8 cellular contexts compared by ENCODE assay signal in the genomic region with DNA sequence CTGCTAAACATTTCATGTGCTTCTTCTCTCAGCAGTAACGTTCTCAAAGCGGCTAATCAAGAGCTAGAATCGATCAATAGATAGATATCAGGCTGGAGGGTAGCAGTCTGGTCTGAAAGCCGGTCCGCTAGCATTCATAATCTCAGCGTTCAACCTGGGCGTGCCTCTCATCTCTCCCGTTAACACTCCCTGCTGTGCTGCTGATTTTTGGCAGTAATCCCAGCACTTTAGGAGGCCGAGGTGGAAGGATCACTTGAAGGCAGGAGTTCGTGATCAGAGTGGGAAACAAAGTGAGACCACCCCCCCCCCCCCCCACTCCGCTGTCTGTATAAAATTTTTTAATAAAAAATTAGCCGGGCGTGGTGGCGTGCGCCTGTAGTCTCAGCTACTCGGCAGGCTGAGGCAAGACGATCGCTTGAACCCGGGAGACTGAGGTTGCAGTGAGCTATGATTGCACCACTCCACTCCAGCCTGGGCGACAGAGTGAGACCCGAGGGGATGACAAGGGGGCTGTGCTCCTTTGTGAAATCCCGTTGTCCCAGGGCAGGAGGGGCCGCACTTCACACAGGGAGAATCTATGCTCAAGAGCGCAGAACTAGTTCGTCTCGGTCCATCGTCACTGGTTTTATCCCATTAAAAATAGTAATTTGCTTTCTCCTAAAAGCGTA. TPM values are rescaled to one million over a fixed set of nuclear protein-coding genes. Genes with fewer than 3 reads are reported as not detected.
A peak's percentile ranks its signal among the peaks of the same experiment; 100 is the strongest.
DNase-seq lines count a peak whose midpoint lies in the region; ATAC-seq, FAIRE-seq and TF ChIP-seq lines count a peak whose summit lies in the region.

No MANE protein-coding gene starts in this region.

- POLR2A ChIA-PET in HepG2 (lab: Yijun Ruan, JAX) = interaction anchor here (1.0 kb wide), 2 partner anchors 13 to 207 kb away, joined by 3 read pairs; no protein-coding TSS in a partner anchor

- no peak for TF ChIP-seq RAD21 in HepG2 (CRISPR knock-in tag; IDR thresholded peaks at IDR 0.05)

- in situ Hi-C loops in HepG2 (cut with HindIII; ENCODE audit: extremely low pct_ligation_motif_present, low pct_unique_long_range_greater_than_20kb) = no loop called here

- H3K4me3 ChIP-seq in OCI-LY1 (ENCODE audit: low read depth, low read length, poor library complexity, severe bottlenecking) (peak overlapping the region; percentile 93), HepG2 (replicated peaks in 1 of 3; ENCODE audit: insufficient read depth in 1 of 3, low read depth in 2 of 3, low read length in 3 of 3) (peak overlapping the region; percentile 62 to 87 (median 77)), thoracic aorta (peak overlapping the region; percentile 95)

- H3K4me1 ChIP-seq in OCI-LY1 (ENCODE audit: insufficient read depth, low read length, severe bottlenecking) (peaks cover 17% of the 10 kb centered on the region), HepG2 (ENCODE audit: insufficient read depth, low read length) (peaks cover 40% of the 10 kb centered on the region), thoracic aorta (ENCODE audit: control insufficient read depth in 1 of 2, low read depth in 2 of 2) (peaks cover 0 to 6% of the 10 kb centered on the region in 2 donors)

- peak; percentile 15 for DNase-seq in COLO668 (lab: John Stamatoyannopoulos, UW; ENCODE audit: unreplicated experiment)
- peak; percentile 4 for DNase-seq in HepG2 (ENCODE audit: low spot score)
- DNase-seq in thoracic aorta (ENCODE audit: low spot score) = no peak
- no peak for DNase-seq in NCI-H187 (lab: John Stamatoyannopoulos, UW)

- H3K36me3 ChIP-seq in OCI-LY1 (ENCODE audit: insufficient read depth, low read length) = peaks cover 11% of the 10 kb centered on the region; the same call in 1 of the 2 replicates
- no peaks in the 10 kb centered on the region for H3K36me3 ChIP-seq in HepG2 (replicated peaks in 1 of 2; ENCODE audit: control insufficient read depth in 1 of 2, insufficient read depth in 2 of 2, low read length in 2 of 2)
- H3K36me3 ChIP-seq in thoracic aorta = no peaks in the 10 kb centered on the region

- CTCF ChIA-PET in HepG2 (lab: Yijun Ruan, JAX; ENCODE audit: low intra/inter-chr PET ratio, low total read pairs) = no interaction called here

- H4K20me1 ChIP-seq in OCI-LY1 (ENCODE audit: insufficient read depth, low read length) (no peaks in the 10 kb centered on the region), HepG2 (ENCODE audit: insufficient read depth, low read length) (no peaks in the 10 kb centered on the region)

- BruUV-seq in HepG2 (replicated peaks; lab: Mats Ljungman, UMichigan) = no TSS peak

- peaks cover 42% of the 10 kb centered on the region for H3K4me1 Mint-ChIP-seq in brain

- ATAC-seq in GM19324 (IDR thresholded peaks at IDR 0.05; ENCODE audit: low FRiP score, unreplicated experiment) (peak; percentile 29), HG03175 (IDR thresholded peaks at IDR 0.05; ENCODE audit: unreplicated experiment) (peak; percentile 28), HepG2 (peak; percentile 69), thoracic aorta (ENCODE audit: insufficient number of reproducible peaks, low FRiP score, low read depth) (peak; percentile 8)

- peak overlapping the region; percentile 94 to 98 (median 96) for H3K4me3 Mint-ChIP-seq in brain

- no peaks in the 10 kb centered on the region for H3F3A ChIP-seq in OCI-LY1 (ENCODE audit: insufficient read depth, low read length)

- H3K27me3 ChIP-seq in OCI-LY1 (ENCODE audit: insufficient read depth, low read length) (no peaks in the 10 kb centered on the region), HepG2 (ENCODE audit: control insufficient read depth in 1 of 2, insufficient read depth in 2 of 2, low read length in 2 of 2) (no peaks in the 10 kb centered on the region; a peak in 2 of 5 replicates), thoracic aorta (replicated peaks; ENCODE audit: insufficient read depth) (no peaks in the 10 kb centered on the region)

- H3K27ac ChIP-seq in OCI-LY1 (ENCODE audit: low read depth, low read length, poor library complexity, severe bottlenecking) (no peak overlapping the region), HepG2 (ENCODE audit: extremely low read length, insufficient read depth, low read length) (no peak overlapping the region), thoracic aorta (peak overlapping the region; percentile 61 to 62)

- peak overlapping the region; percentile 62 for H3K9ac ChIP-seq in OCI-LY1 (ENCODE audit: low read length)
- H3K9ac ChIP-seq in HepG2 (ENCODE audit: insufficient read depth, low read depth, low read length) = peak overlapping the region; percentile 70

- TF ChIP-seq CTCF in OCI-LY1 (IDR thresholded peaks at IDR 0.05; ENCODE audit: low read length) (no peak), brain (conservative IDR thresholded peaks at IDR 0.05) (no peak), HepG2 (CRISPR knock-in tag; IDR thresholded peaks at IDR 0.05) (no peak), thoracic aorta (IDR thresholded peaks at IDR 0.05) (no peak)

- WGBS in HepG2 (ENCODE audit: low lambda C conversion rate) = 2% methylated on average over 18 of the region's 28 CpGs

- TF ChIP-seq EP300 in HepG2 (IDR thresholded peaks at IDR 0.05; ENCODE audit: low read depth in 2 of 2, low read length in 2 of 2) = no peak
- no peak for TF ChIP-seq EP300 in HepG2 (CRISPR knock-in tag; IDR thresholded peaks at IDR 0.05; ENCODE audit: borderline replicate concordance)

- peaks cover 5% of the 10 kb centered on the region for H3K27me3 Mint-ChIP-seq in brain

- H3K79me2 ChIP-seq in OCI-LY1 (ENCODE audit: insufficient read depth, low read length) (peaks cover 9% of the 10 kb centered on the region; the same call in 1 of the 2 replicates), HepG2 (ENCODE audit: insufficient read depth, low read length) (peaks cover 1% of the 10 kb centered on the region)

- no peaks in the 10 kb centered on the region for H3K9me3 Mint-ChIP-seq in brain

- peak overlapping the region; percentile 86 to 94 (median 89) for H3K27ac Mint-ChIP-seq in brain

- no peaks in the 10 kb centered on the region for H3K36me3 Mint-ChIP-seq in brain

- no peak for TF ChIP-seq POLR2A in HepG2 (IDR thresholded peaks at IDR 0.05; ENCODE audit: insufficient read depth in 1 of 2, low read depth in 2 of 2, low read length in 2 of 2)

- FAIRE-seq in HepG2 (lab: Jason Lieb, UNC) = peak; percentile 30

- H3K9me2 ChIP-seq in OCI-LY1 (ENCODE audit: low read depth, low read length) = no peaks in the 10 kb centered on the region

- H3K4me2 ChIP-seq in OCI-LY1 (ENCODE audit: low read length) (peak overlapping the region; percentile 75), HepG2 (ENCODE audit: low read depth, low read length) (peak overlapping the region; percentile 84)

- H3K9me3 ChIP-seq in OCI-LY1 (ENCODE audit: low read length) = no peaks in the 10 kb centered on the region
- no peaks in the 10 kb centered on the region for H3K9me3 ChIP-seq in HepG2 (ENCODE audit: low read length)
- H3K9me3 ChIP-seq in thoracic aorta = no peaks in the 10 kb centered on the region

- intact Hi-C loops in HepG2 (cut with micrococcal nuclease; ENCODE audit: unreplicated experiment) = no loop called here

- H2AFZ ChIP-seq in OCI-LY1 (ENCODE audit: low read length) (peak overlapping the region; percentile 63), HepG2 (ENCODE audit: low read length) (peak overlapping the region; percentile 94)

RNA-seq across cellular contexts. Expression of a gene that starts 0.6 kb away (rescaled TPM):
- polyA plus RNA-seq in brain (ENCODE audit: insufficient read depth, low read depth, low replicate concordance) = 15.2 TPM
- 17.1 and 27.3 TPM in 2 replicates for total RNA-seq in HepG2 (2016; rRNA removed; fragmentation: Illumina TruSeq; extraction: Trizol)
- total RNA-seq in HepG2 (2016; cell fraction: cytosol; rRNA removed; fragmentation: Illumina TruSeq; extraction: Trizol; ENCODE audit: low read depth) = 3.8 and 5.0 TPM in 2 replicates
- 18.0 and 28.7 TPM in 2 replicates for total RNA-seq in HepG2 (2016; cell fraction: insoluble cytoplasmic fraction; rRNA removed; fragmentation: Illumina TruSeq; extraction: Trizol)
- total RNA-seq in HepG2 (2016; cell fraction: membrane; rRNA removed; fragmentation: Illumina TruSeq; extraction: Trizol) = 10.4 and 11.4 TPM in 2 replicates
- 10.3 and 12.4 TPM in 2 replicates for total RNA-seq in HepG2 (2016; cell fraction: nucleus; rRNA removed; fragmentation: Illumina TruSeq; extraction: Trizol)
- polyA plus RNA-seq in HepG2 (2011; rRNA removed) = 3.4 and 6.5 TPM in 2 replicates
- 2.6 and 2.7 TPM in 2 replicates for polyA plus RNA-seq in HepG2 (2011; cell fraction: cytosol; rRNA removed)
- polyA plus RNA-seq in HepG2 (2011; cell fraction: nucleus; rRNA removed) = 1.4 and 1.8 TPM in 2 replicates
- 3.0 and 6.8 TPM in 2 replicates for polyA plus RNA-seq in HepG2 (2012)
- 3.0 and 3.1 TPM in 2 replicates for polyA plus RNA-seq in HepG2 (2016; cell fraction: cytosol; fragmentation: Illumina TruSeq; extraction: Trizol; ENCODE audit: low read depth)
- 27.1 and 27.6 TPM in 2 replicates for polyA plus RNA-seq in HepG2 (2016; cell fraction: insoluble cytoplasmic fraction; fragmentation: Illumina TruSeq; extraction: Trizol; ENCODE audit: low read depth)
- polyA plus RNA-seq in HepG2 (2016; cell fraction: membrane; fragmentation: Illumina TruSeq; extraction: Trizol; ENCODE audit: low read depth) = 6.9 and 8.0 TPM in 2 replicates
- 15.8 and 16.1 TPM in 2 replicates for polyA plus RNA-seq in HepG2 (2016; cell fraction: nucleus; fragmentation: Illumina TruSeq; extraction: Trizol; ENCODE audit: insufficient read depth, low read depth)
- polyA minus RNA-seq in HepG2 (2011; rRNA and poly(A)+ RNA removed; ENCODE audit: low replicate concordance) = 2.4 and 15.2 TPM in 2 replicates
- polyA minus RNA-seq in HepG2 (2011; cell fraction: cytosol; rRNA and poly(A)+ RNA removed) = 4.1 and 4.6 TPM in 2 replicates
- 3.7 and 4.6 TPM in 2 replicates for polyA minus RNA-seq in HepG2 (2011; cell fraction: nucleus; rRNA and poly(A)+ RNA removed)
- 1 to 10 TPM in 1 of 2 donors, not detected in 1; 5.1 TPM for total RNA-seq in thoracic aorta

RNA-seq across cellular contexts. Expression of a gene that starts 13.7 kb away (rescaled TPM):
- polyA plus RNA-seq in brain (ENCODE audit: insufficient read depth, low read depth, low replicate concordance) (8.0 TPM), HepG2 (2011; rRNA removed) (0.17 and 0.18 TPM in 2 replicates)
- total RNA-seq in HepG2 (2016; rRNA removed; fragmentation: Illumina TruSeq; extraction: Trizol) (0.42 and 0.66 TPM in 2 replicates), thoracic aorta (100 to 1,000 TPM; 132 to 138 TPM)
- not detected in 2 replicates for total RNA-seq in HepG2 (2016; cell fraction: cytosol; rRNA removed; fragmentation: Illumina TruSeq; extraction: Trizol; ENCODE audit: low read depth)
- total RNA-seq in HepG2 (2016; cell fraction: insoluble cytoplasmic fraction; rRNA removed; fragmentation: Illumina TruSeq; extraction: Trizol) = 0.56 and 0.71 TPM in 2 replicates
- 0.06 and 0.14 TPM in 2 replicates for total RNA-seq in HepG2 (2016; cell fraction: membrane; rRNA removed; fragmentation: Illumina TruSeq; extraction: Trizol)
- 0.60 and 0.68 TPM in 2 replicates for total RNA-seq in HepG2 (2016; cell fraction: nucleus; rRNA removed; fragmentation: Illumina TruSeq; extraction: Trizol)
- polyA plus RNA-seq in HepG2 (2011; cell fraction: cytosol; rRNA removed) = 0.13 and 0.23 TPM in 2 replicates
- polyA plus RNA-seq in HepG2 (2011; cell fraction: nucleus; rRNA removed) = 0.29 and 0.52 TPM in 2 replicates
- 0.08 and 0.13 TPM in 2 replicates for polyA plus RNA-seq in HepG2 (2012)
- polyA plus RNA-seq in HepG2 (2016; cell fraction: cytosol; fragmentation: Illumina TruSeq; extraction: Trizol; ENCODE audit: low read depth) = 0.03 and 0.08 TPM in 2 replicates
- 0.35 and 0.50 TPM in 2 replicates for polyA plus RNA-seq in HepG2 (2016; cell fraction: insoluble cytoplasmic fraction; fragmentation: Illumina TruSeq; extraction: Trizol; ENCODE audit: low read depth)
- 0.03 and 0.05 TPM in 2 replicates for polyA plus RNA-seq in HepG2 (2016; cell fraction: membrane; fragmentation: Illumina TruSeq; extraction: Trizol; ENCODE audit: low read depth)
- 0.85 and 0.89 TPM in 2 replicates for polyA plus RNA-seq in HepG2 (2016; cell fraction: nucleus; fragmentation: Illumina TruSeq; extraction: Trizol; ENCODE audit: insufficient read depth, low read depth)
- polyA minus RNA-seq in HepG2 (2011; rRNA and poly(A)+ RNA removed; ENCODE audit: low replicate concordance) = 0.12 and 47.0 TPM in 2 replicates
- 0.62 and 0.79 TPM in 2 replicates for polyA minus RNA-seq in HepG2 (2011; cell fraction: cytosol; rRNA and poly(A)+ RNA removed)
- polyA minus RNA-seq in HepG2 (2011; cell fraction: nucleus; rRNA and poly(A)+ RNA removed) = 0.37 and 0.77 TPM in 2 replicates

Comparison
In these comparisons a context has a peak if more than half of its experiments do, and no peak if none do; other contexts are left out.
1. DNase-seq: peak in COLO668 (single experiment) and HepG2 (single experiment); none in thoracic aorta (single experiment) and NCI-H187 (0 of 2).
2. ATAC-seq: peak in every context shown above with its lines; median percentile 69 in HepG2; 29 in GM19324; 28 in HG03175; 8 in thoracic aorta.
3. H3K27ac ChIP-seq: peak in thoracic aorta (2 of 2); none in OCI-LY1 (single experiment) and HepG2 (single experiment).
4. RNA of a gene that starts 13.7 kb away (total RNA-seq): 132 to 138 TPM in thoracic aorta; 0.06 to 0.71 TPM in HepG2; every median in the first group is over 10 times any median in the second.
5. Peak in every context shown above with its lines, with median percentiles within 50 percentile points of each other: H3K4me3 ChIP-seq.